In the genomic region with DNA sequence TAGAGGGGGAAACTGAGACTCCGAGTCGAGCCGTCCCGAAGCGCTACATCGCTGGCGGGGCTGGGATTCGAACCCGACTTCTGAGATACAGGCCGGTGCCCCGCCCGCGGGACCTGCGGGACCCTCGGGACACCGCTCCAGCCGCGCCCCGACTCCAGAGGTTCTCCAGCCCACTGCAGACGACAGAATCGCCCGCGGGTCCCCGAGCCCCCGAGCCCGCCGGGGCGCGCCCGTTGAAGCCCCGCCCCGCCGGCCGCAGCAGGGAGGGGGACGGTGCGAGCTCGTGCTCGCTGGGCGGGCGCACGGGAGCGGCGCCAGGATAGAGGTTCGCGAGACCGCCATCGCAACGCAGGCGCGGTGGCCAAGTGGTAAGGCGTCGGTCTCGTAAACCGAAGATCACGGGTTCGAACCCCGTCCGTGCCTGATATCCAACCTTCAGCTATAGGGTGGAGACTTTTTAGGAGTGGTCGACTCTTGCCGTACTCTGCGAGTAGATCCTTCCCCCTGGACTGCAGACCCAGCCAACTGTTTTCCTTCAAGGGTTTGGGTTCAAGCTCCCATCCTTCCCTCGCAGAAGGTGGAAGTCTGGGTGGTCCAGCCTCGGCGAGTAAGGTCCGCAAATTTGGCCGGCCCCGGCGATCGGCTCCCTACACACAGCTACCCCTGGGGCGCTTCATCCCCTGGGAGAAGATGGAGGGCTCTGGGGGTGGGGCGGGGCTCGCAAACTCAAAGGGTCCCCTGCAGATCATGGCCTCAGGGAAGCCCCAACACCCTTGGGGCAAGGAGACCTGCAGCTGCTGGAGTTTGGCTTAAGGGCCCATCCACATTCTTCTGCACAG, we compare ENCODE assay signal across 1 cellular context.
TF ChIP-seq lines count a peak whose summit lies in the region.

No MANE protein-coding gene starts in this region.

TF ChIP-seq in K562, 482 proteins besides CTCF, POLR2A, EP300 and RAD21 (continued from another document and continues in another):
- TF ChIP-seq ZNF224 (CRISPR knock-in tag; IDR thresholded peaks at IDR 0.05) (no peak), YBX1 (IDR thresholded peaks at IDR 0.05) (no peak), RBM14 (IDR thresholded peaks at IDR 0.05; ENCODE audit: borderline replicate concordance, insufficient read depth, low read depth, low read length) (no peak), SRSF3 (IDR thresholded peaks at IDR 0.05; ENCODE audit: insufficient read depth, low read length) (no peak), E2F5 (CRISPR knock-in tag; IDR thresholded peaks at IDR 0.05) (0 out of 2 replicates have a peak, but pooled peaks have one; percentile 42), RB1 (IDR thresholded peaks at IDR 0.05; ENCODE audit: low read depth) (peak; percentile 82), GATA2 (CRISPR knock-in tag; IDR thresholded peaks at IDR 0.05) (no peak), PHF8 (IDR thresholded peaks at IDR 0.05; ENCODE audit: borderline replicate concordance, low read length) (peak; percentile 55; the same call in 1 of the 2 replicates), MIER1 (IDR thresholded peaks at IDR 0.05; ENCODE audit: low read depth) (0 out of 2 replicates have a peak, but pooled peaks have one; percentile 44), PHB2 (IDR thresholded peaks at IDR 0.05; ENCODE audit: low read depth) (no peak), ZNF766 (CRISPR knock-in tag; conservative IDR thresholded peaks at IDR 0.05) (no peak), KLF6 (CRISPR knock-in tag; IDR thresholded peaks at IDR 0.05; ENCODE audit: borderline replicate concordance) (no peak), ZMIZ1 (IDR thresholded peaks at IDR 0.05; ENCODE audit: low read depth in 2 of 2, low read length in 2 of 2) (no peak), BCLAF1 (IDR thresholded peaks at IDR 0.05; ENCODE audit: borderline replicate concordance in 1 of 2, control insufficient read depth in 1 of 2, low read depth in 2 of 2, low read length in 1 of 2) (no peak), ARID3A (IDR thresholded peaks at IDR 0.05; ENCODE audit: borderline replicate concordance, low read depth, low read length) (no peak), ZBTB7A (IDR thresholded peaks at IDR 0.05; ENCODE audit: borderline replicate concordance, control insufficient read depth, low read depth, low read length) (peak; percentile 84), MAZ (CRISPR knock-in tag; conservative IDR thresholded peaks at IDR 0.05 in 1 of 2, IDR thresholded peaks at IDR 0.05 in 1 of 2) (peak; percentile 80 to 97), PHF21A (IDR thresholded peaks at IDR 0.05; ENCODE audit: borderline replicate concordance, low read depth) (no peak), SNIP1 (IDR thresholded peaks at IDR 0.05; ENCODE audit: low read depth) (no peak), SREBF2 (CRISPR knock-in tag; IDR thresholded peaks at IDR 0.05) (no peak), FOXO4 (CRISPR knock-in tag; IDR thresholded peaks at IDR 0.05) (no peak), BRF1 (IDR thresholded peaks at IDR 0.05; ENCODE audit: borderline replicate concordance, extremely low read depth, insufficient read length) (peak; percentile 90), MTF1 (CRISPR knock-in tag; IDR thresholded peaks at IDR 0.05; ENCODE audit: borderline replicate concordance) (no peak), RBM34 (IDR thresholded peaks at IDR 0.05; ENCODE audit: borderline replicate concordance, insufficient read depth, low read length) (no peak), ZNF134 (CRISPR knock-in tag; conservative IDR thresholded peaks at IDR 0.05) (no peak), PRPF4 (IDR thresholded peaks at IDR 0.05; ENCODE audit: insufficient read depth, low read depth, low read length, poor library complexity, severe bottlenecking) (no peak), CBFA2T3 (IDR thresholded peaks at IDR 0.05) (no peak), ADNP (tag; IDR thresholded peaks at IDR 0.05) (peak; percentile 93), MCM7 (IDR thresholded peaks at IDR 0.05) (no peak), PURB (CRISPR knock-in tag; IDR thresholded peaks at IDR 0.05; ENCODE audit: low read depth) (no peak), FOS (IDR thresholded peaks at IDR 0.05; ENCODE audit: extremely low read depth, insufficient read length) (no peak), BMI1 (IDR thresholded peaks at IDR 0.05; ENCODE audit: low read length) (no peak; the same call in 1 of the 2 replicates), CSDE1 (IDR thresholded peaks at IDR 0.05) (peak in 1 of 2 experiments; percentile 72; a peak in 1 of 4 replicates), CEBPG (CRISPR knock-in tag; IDR thresholded peaks at IDR 0.05) (no peak), CEBPG (tag; conservative IDR thresholded peaks at IDR 0.05 in 1 of 2, IDR thresholded peaks at IDR 0.05 in 1 of 2) (0 out of 4 replicates have a peak, but pooled peaks of 1 of the 2 experiments have one; percentile 40), LEF1 (IDR thresholded peaks at IDR 0.05) (no peak), BRD9 (IDR thresholded peaks at IDR 0.05; ENCODE audit: low read depth, partially characterized antibody) (peak; percentile 82), ZNF76 (CRISPR knock-in tag; IDR thresholded peaks at IDR 0.05; ENCODE audit: borderline replicate concordance) (no peak), ESRRA (IDR thresholded peaks at IDR 0.05; ENCODE audit: borderline replicate concordance, low read depth) (peak; percentile 48; the same call in 1 of the 2 replicates), ZNF146 (CRISPR knock-in tag; IDR thresholded peaks at IDR 0.05; ENCODE audit: unreplicated experiment) (no peak), SIN3A (IDR thresholded peaks at IDR 0.05; ENCODE audit: borderline replicate concordance in 2 of 2, control insufficient read depth in 1 of 2, low read depth in 2 of 2, low read length in 2 of 2) (no peak; a peak in 1 of 4 replicates), ZNF764 (CRISPR knock-in tag; IDR thresholded peaks at IDR 0.05; ENCODE audit: low read depth) (no peak), SMAD2 (IDR thresholded peaks at IDR 0.05; ENCODE audit: low read depth, low read length) (no peak)
- TF ChIP-seq, protein P1, sequence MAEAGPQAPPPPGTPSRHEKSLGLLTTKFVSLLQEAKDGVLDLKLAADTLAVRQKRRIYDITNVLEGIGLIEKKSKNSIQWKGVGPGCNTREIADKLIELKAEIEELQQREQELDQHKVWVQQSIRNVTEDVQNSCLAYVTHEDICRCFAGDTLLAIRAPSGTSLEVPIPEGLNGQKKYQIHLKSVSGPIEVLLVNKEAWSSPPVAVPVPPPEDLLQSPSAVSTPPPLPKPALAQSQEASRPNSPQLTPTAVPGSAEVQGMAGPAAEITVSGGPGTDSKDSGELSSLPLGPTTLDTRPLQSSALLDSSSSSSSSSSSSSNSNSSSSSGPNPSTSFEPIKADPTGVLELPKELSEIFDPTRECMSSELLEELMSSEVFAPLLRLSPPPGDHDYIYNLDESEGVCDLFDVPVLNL (CRISPR knock-in tag; IDR thresholded peaks at IDR 0.05; ENCODE audit: low read depth) = no peak
- TF ChIP-seq, protein P2, sequence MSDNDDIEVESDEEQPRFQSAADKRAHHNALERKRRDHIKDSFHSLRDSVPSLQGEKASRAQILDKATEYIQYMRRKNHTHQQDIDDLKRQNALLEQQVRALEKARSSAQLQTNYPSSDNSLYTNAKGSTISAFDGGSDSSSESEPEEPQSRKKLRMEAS (CRISPR knock-in tag; IDR thresholded peaks at IDR 0.05) = 0 out of 2 replicates have a peak, but pooled peaks have one; percentile 51
- TF ChIP-seq, protein P3, sequence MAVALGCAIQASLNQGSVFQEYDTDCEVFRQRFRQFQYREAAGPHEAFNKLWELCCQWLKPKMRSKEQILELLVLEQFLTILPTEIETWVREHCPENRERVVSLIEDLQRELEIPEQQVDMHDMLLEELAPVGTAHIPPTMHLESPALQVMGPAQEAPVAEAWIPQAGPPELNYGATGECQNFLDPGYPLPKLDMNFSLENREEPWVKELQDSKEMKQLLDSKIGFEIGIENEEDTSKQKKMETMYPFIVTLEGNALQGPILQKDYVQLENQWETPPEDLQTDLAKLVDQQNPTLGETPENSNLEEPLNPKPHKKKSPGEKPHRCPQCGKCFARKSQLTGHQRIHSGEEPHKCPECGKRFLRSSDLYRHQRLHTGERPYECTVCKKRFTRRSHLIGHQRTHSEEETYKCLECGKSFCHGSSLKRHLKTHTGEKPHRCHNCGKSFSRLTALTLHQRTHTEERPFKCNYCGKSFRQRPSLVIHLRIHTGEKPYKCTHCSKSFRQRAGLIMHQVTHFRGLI (CRISPR knock-in tag; IDR thresholded peaks at IDR 0.05) = no peak
- TF ChIP-seq, protein P4, sequence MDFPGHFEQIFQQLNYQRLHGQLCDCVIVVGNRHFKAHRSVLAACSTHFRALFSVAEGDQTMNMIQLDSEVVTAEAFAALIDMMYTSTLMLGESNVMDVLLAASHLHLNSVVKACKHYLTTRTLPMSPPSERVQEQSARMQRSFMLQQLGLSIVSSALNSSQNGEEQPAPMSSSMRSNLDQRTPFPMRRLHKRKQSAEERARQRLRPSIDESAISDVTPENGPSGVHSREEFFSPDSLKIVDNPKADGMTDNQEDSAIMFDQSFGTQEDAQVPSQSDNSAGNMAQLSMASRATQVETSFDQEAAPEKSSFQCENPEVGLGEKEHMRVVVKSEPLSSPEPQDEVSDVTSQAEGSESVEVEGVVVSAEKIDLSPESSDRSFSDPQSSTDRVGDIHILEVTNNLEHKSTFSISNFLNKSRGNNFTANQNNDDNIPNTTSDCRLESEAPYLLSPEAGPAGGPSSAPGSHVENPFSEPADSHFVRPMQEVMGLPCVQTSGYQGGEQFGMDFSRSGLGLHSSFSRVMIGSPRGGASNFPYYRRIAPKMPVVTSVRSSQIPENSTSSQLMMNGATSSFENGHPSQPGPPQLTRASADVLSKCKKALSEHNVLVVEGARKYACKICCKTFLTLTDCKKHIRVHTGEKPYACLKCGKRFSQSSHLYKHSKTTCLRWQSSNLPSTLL (IDR thresholded peaks at IDR 0.05) = peak; percentile 63; the same call in 1 of the 2 replicates
